ENCODE assay signal across 1 cellular context in the genomic region with DNA sequence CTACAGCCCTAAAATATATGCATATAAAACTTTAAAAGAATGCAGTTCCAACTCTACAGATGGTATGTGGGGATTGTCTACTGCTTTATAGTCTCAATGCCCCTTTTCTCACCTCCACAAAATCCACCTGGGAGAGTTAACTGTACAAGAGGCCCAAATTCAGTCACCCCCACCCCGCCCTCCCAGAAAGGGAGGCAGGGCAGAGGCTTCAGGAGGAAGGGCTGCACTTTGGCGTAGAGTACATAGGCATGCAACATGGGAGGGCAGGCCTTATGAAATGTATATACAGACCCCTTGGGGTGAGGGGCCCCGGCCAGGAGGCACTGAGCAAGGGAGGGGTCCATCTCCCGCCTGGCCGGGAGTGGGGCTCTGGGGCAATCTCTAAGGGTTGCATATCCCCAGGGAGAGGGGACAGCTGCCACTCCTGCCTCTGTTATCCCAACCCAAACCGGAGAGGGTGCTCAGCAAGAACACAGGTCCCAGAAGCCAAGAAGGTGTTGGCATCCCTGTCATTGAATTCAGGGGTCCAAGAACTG.
TF ChIP-seq lines count a peak whose summit lies in the region.

No MANE protein-coding gene starts in this region.

TF ChIP-seq in H1, 55 proteins besides CTCF, POLR2A, EP300 and RAD21:
- TF ChIP-seq NRF1 (IDR thresholded peaks at IDR 0.05; ENCODE audit: low read depth, low read length), result no peak
- no peak for TF ChIP-seq MAFK (IDR thresholded peaks at IDR 0.05; ENCODE audit: low read depth, low read length)
- TF ChIP-seq PHF8 (conservative IDR thresholded peaks at IDR 0.05; ENCODE audit: low read depth, low read length), result no peak
- no peak for TF ChIP-seq KDM5A (IDR thresholded peaks at IDR 0.05; ENCODE audit: low read length)
- TF ChIP-seq SP1 (IDR thresholded peaks at IDR 0.05; ENCODE audit: low read depth, low read length), result no peak
- TF ChIP-seq CBX8 (IDR thresholded peaks at IDR 0.05; ENCODE audit: borderline replicate concordance, low read depth, low read length), result no peak
- no peak for TF ChIP-seq CREB1 (IDR thresholded peaks at IDR 0.05)
- 0 out of 2 replicates have a peak, but pooled peaks have one; percentile 31 for TF ChIP-seq POLR2AphosphoS5 (IDR thresholded peaks at IDR 0.05; ENCODE audit: low read depth, low read length)
